In genomic region chr15:90873998-90874605, GRCh38 we compare ENCODE assay signal across 9 cellular contexts. TPM values are rescaled to one million over a fixed set of nuclear protein-coding genes. Genes with fewer than 3 reads are reported as not detected.
DNase-seq lines count a peak whose midpoint lies in the region; ATAC-seq and TF ChIP-seq lines count a peak whose summit lies in the region.
"Had no signal": no experiment of that assay in that cellular context is flagged by ENCODE, and none has a peak within 500 bp of the region (broad histone marks: within the 10 kb centered on the region; RNA-seq: fewer than 3 reads in every experiment).

No MANE protein-coding gene starts in this region.

- CTCF ChIA-PET in AG04450 (lab: Charles Lee) = interaction anchor here (1.1 to 1.3 kb wide), 2 partner anchors 11 to 58 kb away, joined by 3 to 6 read pairs; partner anchors contain the start of gene HDDC3

- intact Hi-C loops in ascending aorta (cut with DNase I) = loop anchor here (2.0 kb wide), 1 partner anchor 157 kb away; the partner anchor contains the start of gene BLM

- TF ChIP-seq CTCF in AG04450 (IDR thresholded peaks at IDR 0.05; ENCODE audit: low read depth, low read length) = no peak
- TF ChIP-seq CTCF in ascending aorta (IDR thresholded peaks at IDR 0.05) = no peak
- TF ChIP-seq CTCF in lung (IDR thresholded peaks at IDR 0.05; ENCODE audit: control extremely low read depth, extremely low read depth) = no peak

- H3K4me1 ChIP-seq in ascending aorta (peaks cover 10 to 34% of the 10 kb centered on the region in 2 donors), lung (ENCODE audit: control insufficient read depth in 2 of 2, insufficient read depth in 2 of 2, low read length in 2 of 2) (peaks cover 17 to 18% of the 10 kb centered on the region in 2 donors)

- POLR2A ChIA-PET in AG04450 (lab: Yijun Ruan, JAX) = no interaction called here

- DNase-seq in AG04450 (ENCODE audit: low read depth, low spot score) (no peak), ascending aorta (ENCODE audit: low spot score in 2 of 2) (no peak), lung (ENCODE audit: low spot score) (peak; percentile 84), GOT3 (lab: John Stamatoyannopoulos, UW) (no peak)
- no peak for DNase-seq in activated effector memory CD4-positive, alpha-beta T cell treated with Interleukin-2 at 50 U/mL for 16 hours
- DNase-seq: NCI-H1436 treated with DMSO at 0.1 percent for 48 hours had no signal

- H3K36me3 ChIP-seq in ascending aorta = peaks cover 37% of the 10 kb centered on the region in 2 donors
- peaks cover 16 to 36% of the 10 kb centered on the region in 2 donors for H3K36me3 ChIP-seq in lung (ENCODE audit: control insufficient read depth in 2 of 2, insufficient read depth in 2 of 2, low read length in 2 of 2)

- H3K4me3 ChIP-seq in AG04450 (ENCODE audit: low read depth, low read length) (0 out of 2 replicates have a peak overlapping the region, but pooled peaks have one; percentile 17), ascending aorta (no peak overlapping the region), lung (no peak overlapping the region)

- 26 to 43% methylated on average over 15 of the region's 15 CpGs for WGBS in lung, 2 donors

- no peaks in the 10 kb centered on the region for H3K27me3 ChIP-seq in AG04450 (ENCODE audit: control insufficient read depth, insufficient read depth, low read length)
- no peaks in the 10 kb centered on the region for H3K27me3 ChIP-seq in ascending aorta
- H3K27me3 ChIP-seq in lung (ENCODE audit: control insufficient read depth, insufficient read depth) = no peaks in the 10 kb centered on the region

- no peak for TF ChIP-seq RAD21 in Ishikawa (IDR thresholded peaks at IDR 0.05; ENCODE audit: low read depth)

- no peak overlapping the region for H3K27ac ChIP-seq in AG04450 (ENCODE audit: low read depth, low read length)
- peak overlapping the region; percentile 24 to 91 for H3K27ac ChIP-seq in ascending aorta
- peak overlapping the region in 1 of 2 donors; percentile 43 for H3K27ac ChIP-seq in lung (ENCODE audit: low read depth in 1 of 2, low read length in 1 of 2)

- TF ChIP-seq EP300 in Ishikawa (IDR thresholded peaks at IDR 0.05; ENCODE audit: borderline replicate concordance) = no peak

- no peak for ATAC-seq in lung (ENCODE audit: insufficient read depth, low FRiP score)
- ATAC-seq in GM21423 (IDR thresholded peaks at IDR 0.05; ENCODE audit: unreplicated experiment) = no peak
- ATAC-seq in GM21526 (IDR thresholded peaks at IDR 0.05; ENCODE audit: low FRiP score, unreplicated experiment) = no peak

- H3K9me3 ChIP-seq in AG04450 (ENCODE audit: control insufficient read depth, insufficient read depth, low read length) = no peaks in the 10 kb centered on the region; the same call in 1 of the 2 replicates
- H3K9me3 ChIP-seq in ascending aorta = no peaks in the 10 kb centered on the region
- no peaks in the 10 kb centered on the region for H3K9me3 ChIP-seq in lung (ENCODE audit: control insufficient read depth in 2 of 2, insufficient read depth in 1 of 2, low read length in 1 of 2)

TF ChIP-seq in Ishikawa, 13 proteins besides CTCF, POLR2A, EP300 and RAD21:
- TF ChIP-seq REST (IDR thresholded peaks at IDR 0.05; ENCODE audit: low read depth) (no peak), TCF12 (IDR thresholded peaks at IDR 0.05; ENCODE audit: low read depth) (peak; percentile 32; the same call in 1 of the 2 replicates), MAX (IDR thresholded peaks at IDR 0.05) (0 out of 2 replicates have a peak, but pooled peaks have one; percentile 16), CEBPB (IDR thresholded peaks at IDR 0.05) (peak; percentile 91), USF1 (IDR thresholded peaks at IDR 0.05) (no peak), ZBTB7A (IDR thresholded peaks at IDR 0.05; ENCODE audit: low read depth) (0 out of 2 replicates have a peak, but pooled peaks have one; percentile 28)

RNA-seq across cellular contexts. Expression of gene FURIN, which starts 5.7 kb away (rescaled TPM):
- polyA plus RNA-seq in AG04450 (2011; rRNA removed) (14.0 and 21.5 TPM in 2 replicates), lung (100 to 1,000 TPM in 1 of 2 donors, 10 to 100 TPM in 1; 71.2 to 159 TPM)
- polyA minus RNA-seq in AG04450 (2011; rRNA and poly(A)+ RNA removed) = 22.6 and 38.5 TPM in 2 replicates
- total RNA-seq in ascending aorta (86.3 TPM), lung (100 to 1,000 TPM in 1 of 2 donors, 10 to 100 TPM in 1; 57.1 to 113 TPM)

RNA-seq across cellular contexts. Expression of gene FES, which starts 10.2 kb away (rescaled TPM):
- polyA plus RNA-seq in AG04450 (2011; rRNA removed) = 5.5 and 7.1 TPM in 2 replicates
- 7.1 and 8.9 TPM in 2 replicates for polyA minus RNA-seq in AG04450 (2011; rRNA and poly(A)+ RNA removed)
- 65.1 TPM for total RNA-seq in ascending aorta
- total RNA-seq in lung = 10 to 100 TPM; 48.1 to 62.9 TPM
- polyA plus RNA-seq in lung = 100 to 1,000 TPM in 1 of 2 donors, 10 to 100 TPM in 1; 25.7 to 104 TPM

RNA-seq across cellular contexts. Expression of gene MAN2A2, which starts 29.0 kb away (rescaled TPM):
- 14.3 and 20.6 TPM in 2 replicates for polyA plus RNA-seq in AG04450 (2011; rRNA removed)
- 16.2 and 23.4 TPM in 2 replicates for polyA minus RNA-seq in AG04450 (2011; rRNA and poly(A)+ RNA removed)
- 90.4 TPM for total RNA-seq in ascending aorta
- 10 to 100 TPM; 34.1 to 80.6 TPM for total RNA-seq in lung
- polyA plus RNA-seq in lung = 10 to 100 TPM; 39.7 to 82.9 TPM

RNA-seq across cellular contexts. Expression of gene HDDC3, which starts 58.2 kb away (rescaled TPM):
- polyA plus RNA-seq in AG04450 (2011; rRNA removed) (10.0 and 10.3 TPM in 2 replicates), lung (10 to 100 TPM; 16.0 to 19.6 TPM)
- 10.9 and 17.1 TPM in 2 replicates for polyA minus RNA-seq in AG04450 (2011; rRNA and poly(A)+ RNA removed)
- total RNA-seq in ascending aorta (29.4 TPM), lung (10 to 100 TPM; 12.7 to 16.9 TPM)
